ENCODE assay signal across 17 cellular contexts in the genomic region with DNA sequence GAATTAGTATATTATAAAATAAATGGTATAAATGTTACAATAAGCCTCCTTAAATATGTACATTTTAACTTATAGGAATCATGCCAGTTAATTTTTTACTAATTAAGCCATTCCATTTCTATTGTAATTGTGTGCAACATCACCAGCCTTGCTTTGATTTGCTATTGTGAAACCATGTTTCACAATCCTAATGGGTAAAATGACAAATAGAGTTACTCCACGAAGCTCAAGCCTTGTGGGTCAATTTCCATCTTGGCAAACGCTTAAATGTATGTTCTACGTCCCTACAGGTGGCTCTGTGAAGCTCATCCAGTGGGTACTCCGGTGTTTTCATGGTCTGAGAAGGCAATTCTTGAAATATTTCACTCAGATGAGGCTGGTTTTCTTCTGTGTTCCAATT.
"Had no signal": no experiment of that assay in that cellular context is flagged by ENCODE, and none has a peak within 500 bp of the region (broad histone marks: within the 10 kb centered on the region; RNA-seq: fewer than 3 reads in every experiment).

No MANE protein-coding gene starts in this region.

- H3K27me3 ChIP-seq: foreskin keratinocyte, transverse colon had no signal

- H3K4me1 ChIP-seq: foreskin keratinocyte, transverse colon had no signal

- ATAC-seq: activated CD4-positive, CD25-positive, alpha-beta regulatory T cell treated with anti-CD3 and anti-CD28 coated beads, Interleukin-2, amount 50 U/mL, for 24 hours; left ventricle myocardium superior; natural killer cell had no signal

- H3K9me3 ChIP-seq: transverse colon had no signal

- H3K4me3 ChIP-seq: skin epidermis, transverse colon had no signal

- H3K36me3 ChIP-seq: transverse colon had no signal

- H3K27ac ChIP-seq: foreskin keratinocyte, skin epidermis, transverse colon had no signal

- DNase-seq: activated CD4-positive, alpha-beta T cell treated with anti-CD3 and anti-CD28 coated beads, Interleukin-2, amount 50 U/mL, for 1 hour; activated CD8-positive, alpha-beta memory T cell treated with anti-CD3 and anti-CD28 coated beads for 24 hours; activated gamma-delta T cell treated with Interleukin-2 at 50 U/mL for 16 hours; activated naive CD8-positive, alpha-beta T cell treated with anti-CD3 and anti-CD28 coated beads for 36 hours; aorta; glutamatergic neuron; hypothalamus; left ventricle myocardium superior; natural killer cell; retina; stimulated activated CD4-positive, alpha-beta T cell treated with anti-CD3 and anti-CD28 coated beads, Interleukin-15, amount 100 ng/mL, for 24 hours; stimulated activated CD4-positive, alpha-beta T cell treated with anti-CD3 and anti-CD28 coated beads, Interleukin-4, amount 100 ng/mL, for 24 hours; stimulated activated naive CD4-positive, alpha-beta T cell; transverse colon had no signal
